ENCODE assay signal across 22 cellular contexts in the genomic region with DNA sequence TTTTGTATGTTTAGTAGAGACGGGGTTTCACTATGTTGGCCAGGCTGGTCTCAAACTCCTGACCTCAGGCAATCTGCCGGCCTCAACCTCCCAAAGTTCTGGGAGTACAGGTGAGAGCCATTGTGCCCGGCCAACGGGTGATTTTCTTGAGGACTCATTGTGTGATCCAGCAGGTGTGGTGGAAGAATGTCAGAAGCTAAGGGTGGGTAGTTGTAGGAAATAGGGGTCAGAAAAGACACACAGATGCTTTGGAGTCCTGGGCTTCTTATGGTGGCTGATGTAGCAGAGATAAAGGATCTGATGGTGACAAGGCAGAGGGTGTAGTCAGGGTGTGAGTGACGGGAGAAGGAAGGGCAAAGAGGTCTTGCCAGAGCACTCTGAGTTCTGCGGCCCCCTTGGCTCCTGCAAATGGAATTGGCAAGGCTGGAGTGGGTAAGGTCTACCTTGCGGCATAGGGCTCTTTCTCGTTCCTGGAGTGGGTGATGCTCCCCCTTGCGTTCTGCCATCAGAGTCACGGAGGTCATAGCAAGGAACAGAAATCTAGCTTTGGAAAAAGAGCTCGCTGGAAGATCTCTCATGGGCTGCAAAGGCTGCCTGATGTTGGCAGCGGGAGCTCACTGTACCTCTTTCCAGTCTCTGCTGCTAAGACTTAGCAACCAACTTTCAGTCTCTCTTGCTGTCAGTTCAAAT.
"Had no signal": no experiment of that assay in that cellular context is flagged by ENCODE, and none has a peak within 500 bp of the region (broad histone marks: within the 10 kb centered on the region; RNA-seq: fewer than 3 reads in every experiment).

No MANE protein-coding gene starts in this region.

- DNase-seq: Karpas-422, KG1, NCI-H1092, NCI-H1105 treated with DMSO at 0.1 percent for 48 hours, NCI-H1417 treated with DMSO at 0.1 percent for 48 hours, NCI-H146, NCI-H1694 treated with DMSO at 0.1 percent for 48 hours, NCI-H1930, NCI-H2081, NCI-H2107, NCI-H2227 treated with DMSO at 0.1 percent for 48 hours, NCI-H524, NCI-H526 treated with DMSO at 0.1 percent for 48 hours, NCI-H748 treated with DMSO at 0.1 percent for 48 hours, Peyer's patch, SHP77 treated with DMSO at 0.1 percent for 48 hours, SJCRH30 had no signal

- FAIRE-seq: HTR-8/SVneo had no signal

- ATAC-seq: Right ventricle myocardium inferior, SK-N-SH treated with all-trans-retinoic acid at 6 μM for 48 hours had no signal

- H3K36me3 ChIP-seq: MG63, Peyer's patch, SJCRH30 had no signal

- H3K4me1 ChIP-seq: Peyer's patch, SJCRH30 had no signal

- H3K27ac ChIP-seq: HL-60, Peyer's patch, SJCRH30 had no signal

- H3K9me3 ChIP-seq: Peyer's patch, SJCRH30 had no signal

- H3K4me3 ChIP-seq: MG63, Peyer's patch, SJCRH30 had no signal

- H3K27me3 ChIP-seq: MG63, Peyer's patch, SJCRH30 had no signal
